9 cellular contexts compared by ENCODE assay signal in the genomic region with DNA sequence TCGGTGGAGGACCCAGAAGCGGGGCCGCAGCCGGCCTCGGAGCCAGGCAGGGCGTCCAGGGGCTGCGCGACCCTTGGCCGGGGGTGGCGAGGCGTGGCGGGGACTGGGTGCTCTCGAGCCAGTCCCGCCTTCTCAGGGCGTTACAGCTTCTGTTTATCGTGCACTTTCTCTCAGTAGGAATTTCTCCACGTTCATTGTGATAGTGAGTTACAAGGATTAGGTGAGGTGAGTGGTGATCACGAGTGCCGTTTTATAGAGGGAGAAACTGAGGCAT. TPM values are rescaled to one million over a fixed set of nuclear protein-coding genes. Genes with fewer than 3 reads are reported as not detected.
A peak's percentile ranks its signal among the peaks of the same experiment; 100 is the strongest.
DNase-seq lines count a peak whose midpoint lies in the region; ATAC-seq, FAIRE-seq and TF ChIP-seq lines count a peak whose summit lies in the region.
"Had no signal": no experiment of that assay in that cellular context is flagged by ENCODE, and none has a peak within 500 bp of the region (broad histone marks: within the 10 kb centered on the region; RNA-seq: fewer than 3 reads in every experiment).

No MANE protein-coding gene starts in this region.

- peaks cover 6% of the 10 kb centered on the region for H3K79me1 ChIP-seq in H1 (ENCODE audit: low read depth, low read length)

- POLR2A ChIA-PET in H1 (lab: Charles Lee; ENCODE audit: partially characterized antibody) = interaction anchor here (1.2 to 3.3 kb wide), 2 partner anchors 13 to 122 kb away, joined by 4 to 25 read pairs; partner anchors contain the start of genes FAM32A and TPM4

- H4K91ac ChIP-seq in H1 (replicated peaks; ENCODE audit: insufficient read length, low read length) = no peak overlapping the region

- no peak overlapping the region for H2BK5ac ChIP-seq in H1 (ENCODE audit: low read depth, low read length)

- no peak overlapping the region; the same call in 1 of the 2 replicates for H3K27ac ChIP-seq in H1 (ENCODE audit: low read depth, low read length)
- H3K27ac ChIP-seq in neural cell (ENCODE audit: low read length) = peak overlapping the region; percentile 94

- H2BK20ac ChIP-seq in H1 (ENCODE audit: low read length) = no peak overlapping the region

- H3K36me3 ChIP-seq in MG63 = peaks cover 45% of the 10 kb centered on the region
- no peaks in the 10 kb centered on the region for H3K36me3 ChIP-seq in H1 (ENCODE audit: control insufficient read depth in 2 of 4, insufficient read depth in 4 of 4, low read length in 3 of 4)
- no peaks in the 10 kb centered on the region for H3K36me3 ChIP-seq in neural cell (ENCODE audit: insufficient read depth, low read length)

- no peak overlapping the region for H3K56ac ChIP-seq in H1 (replicated peaks; ENCODE audit: insufficient read length, low read depth, low read length)

- H3K14ac ChIP-seq in H1 (ENCODE audit: insufficient read length) = no peak overlapping the region

- no peaks in the 10 kb centered on the region for H3K9me2 ChIP-seq in neural cell (ENCODE audit: insufficient read depth, low read length)

- H4K8ac ChIP-seq in H1 (ENCODE audit: extremely low read depth, insufficient read depth, low read length) = no peak overlapping the region

- H3K9me3 ChIP-seq in MG63 (no peaks in the 10 kb centered on the region), H1 (ENCODE audit: insufficient read depth in 2 of 2, low read depth in 1 of 2, low read length in 1 of 2) (no peaks in the 10 kb centered on the region), neural cell (ENCODE audit: low read length) (no peaks in the 10 kb centered on the region)

- TF ChIP-seq CTCF in H1 (IDR thresholded peaks at IDR 0.05; ENCODE audit: control extremely low read depth in 1 of 3, insufficient read depth in 1 of 3, low read depth in 1 of 3, low read length in 3 of 3) (no peak), neural cell (IDR thresholded peaks at IDR 0.05; ENCODE audit: poor library complexity, severe bottlenecking) (no peak), GM10266 (IDR thresholded peaks at IDR 0.05; ENCODE audit: control insufficient read depth, insufficient read depth, low read depth, missing control alignments) (no peak)

- peaks cover 0 to 6% of the 10 kb centered on the region in 2 experiments; a peak in 1 of 4 replicates for H3K79me2 ChIP-seq in H1 (ENCODE audit: control insufficient read depth in 1 of 2, insufficient read depth in 2 of 2, low read length in 2 of 2)
- H3K79me2 ChIP-seq in neural cell (replicated peaks; ENCODE audit: insufficient read depth, low read length) = peaks cover 25% of the 10 kb centered on the region

- H2AFZ ChIP-seq in H1 (ENCODE audit: low read length) (no peak overlapping the region), neural cell (ENCODE audit: low read depth, low read length) (peak overlapping the region; percentile 96)

- H3K9ac ChIP-seq in H1 (replicated peaks in 1 of 4; ENCODE audit: extremely low read depth in 1 of 4, low read depth in 3 of 4, low read length in 3 of 4) (peak overlapping the region in 3 of 4 experiments; percentile 28 to 66 (median 31); a peak in 5 of 7 replicates), neural cell (ENCODE audit: low read length) (peak overlapping the region; percentile 96)

- TF ChIP-seq EP300 in H1 (IDR thresholded peaks at IDR 0.05; ENCODE audit: borderline replicate concordance in 1 of 2, low read depth in 2 of 2, low read length in 2 of 2) (no peak), neural cell (conservative IDR thresholded peaks at IDR 0.05; ENCODE audit: poor library complexity, severe bottlenecking) (no peak)

- H3K4me3 ChIP-seq in MG63 = peak overlapping the region; percentile 88
- peak overlapping the region; percentile 73 to 92 (median 81) for H3K4me3 ChIP-seq in H1 (ENCODE audit: extremely low read depth in 1 of 4, insufficient read depth in 2 of 4, low read depth in 3 of 4, low read length in 4 of 4)
- H3K4me3 ChIP-seq in neural cell (ENCODE audit: low read length) = peak overlapping the region; percentile 100

- 6% methylated on average over 19 of the region's 19 CpGs; no CpG with 5 or more reads in 1 of the 2 experiments for WGBS in H1 (ENCODE audit: extremely low coverage in 1 of 2, insufficient coverage in 1 of 2, insufficient read length in 1 of 2, insufficient replicate concordance in 2 of 2, low coverage in 1 of 2, low lambda C conversion rate in 2 of 2, missing lambda C conversion rate in 1 of 2), 2 experiments

- TF ChIP-seq RAD21 in H1 (IDR thresholded peaks at IDR 0.05 in 1 of 2, conservative IDR thresholded peaks at IDR 0.05 in 1 of 2; ENCODE audit: low read depth in 2 of 2, low read length in 2 of 2) (no peak), neural cell (conservative IDR thresholded peaks at IDR 0.05) (no peak)

- H2BK120ac ChIP-seq in H1 (replicated peaks; ENCODE audit: low read depth, low read length) = no peak overlapping the region

- H2BK15ac ChIP-seq in H1 (ENCODE audit: low read length) = no peak overlapping the region

- DNase-seq in MG63 (no peak), H1 (ENCODE audit: low read depth in 1 of 2, low spot score in 2 of 2) (no peak), NCI-H748 (lab: John Stamatoyannopoulos, UW; ENCODE audit: unreplicated experiment) (no peak), GM10266 (ENCODE audit: extremely low spot score) (no peak), NCI-H748 treated with DMSO at 0.1 percent for 48 hours (lab: John Stamatoyannopoulos, UW) (no peak), DMS153 (lab: John Stamatoyannopoulos, UW) (no peak)

- H3K23me2 ChIP-seq in H1 (ENCODE audit: low read depth, low read length) = peaks cover 8% of the 10 kb centered on the region; the same call in 1 of the 2 replicates

- H2AK5ac ChIP-seq in H1 (ENCODE audit: low read depth, low read length) = no peak overlapping the region

- H3K4me2 ChIP-seq in H1 (ENCODE audit: insufficient read depth in 1 of 2, low read depth in 2 of 2, low read length in 2 of 2) (peak overlapping the region; percentile 56 to 81), neural cell (ENCODE audit: low read length) (peak overlapping the region; percentile 86)

- no peak for TF ChIP-seq POLR2A in H1 (IDR thresholded peaks at IDR 0.05; ENCODE audit: control extremely low read depth in 1 of 2, low read depth in 2 of 2, low read length in 2 of 2)

- H2BK12ac ChIP-seq in H1 (ENCODE audit: low read depth, low read length) = no peak overlapping the region

- no peaks in the 10 kb centered on the region for H3K27me3 ChIP-seq in MG63
- no peaks in the 10 kb centered on the region for H3K27me3 ChIP-seq in H1 (replicated peaks in 1 of 4; ENCODE audit: control insufficient read depth in 3 of 4, extremely low read depth in 1 of 4, insufficient read depth in 3 of 4, low read length in 3 of 4)
- H3K27me3 ChIP-seq in neural cell (ENCODE audit: insufficient read depth, low read depth, low read length) = no peaks in the 10 kb centered on the region

- H4K20me1 ChIP-seq in H1 (replicated peaks in 1 of 2; ENCODE audit: control insufficient read depth in 1 of 2, insufficient read depth in 2 of 2, low read length in 2 of 2) (peaks cover 0 to 8% of the 10 kb centered on the region in 2 experiments), neural cell (ENCODE audit: insufficient read depth) (no peaks in the 10 kb centered on the region)

- no peak for FAIRE-seq in H1 (lab: Jason Lieb, UNC)

- no peak overlapping the region for H3K18ac ChIP-seq in H1 (ENCODE audit: extremely low read depth, low read length)

- no peak overlapping the region for H3K23ac ChIP-seq in H1 (ENCODE audit: insufficient read length)

- H4K5ac ChIP-seq in H1 (ENCODE audit: insufficient read length, low read depth, low read length) = no peak overlapping the region

- CTCF ChIA-PET in H1 (lab: Charles Lee; ENCODE audit: partially characterized antibody) = interaction anchor here (0.6 kb wide), 1 partner anchor 11 kb away, joined by 5 read pairs; no protein-coding TSS in a partner anchor

- no peaks in the 10 kb centered on the region; a peak in 1 of 7 replicates for H3K4me1 ChIP-seq in H1 (replicated peaks in 1 of 4; ENCODE audit: control insufficient read depth in 3 of 4, insufficient read depth in 4 of 4, low read length in 3 of 4)

- H3K4ac ChIP-seq in H1 (replicated peaks; ENCODE audit: insufficient read length, low read depth, low read length) = no peak overlapping the region

- ATAC-seq in GM18511 (IDR thresholded peaks at IDR 0.05; ENCODE audit: unreplicated experiment) = peak; percentile 26

- H3F3A ChIP-seq in neural cell (ENCODE audit: insufficient read depth, low read length, poor library complexity, severe bottlenecking) = no peaks in the 10 kb centered on the region

RNA-seq across cellular contexts. Expression of gene AP1M1, which starts 0.6 kb away (rescaled TPM):
- 85.6 and 135 TPM in 2 replicates for total RNA-seq in MG63 (2014; rRNA removed; shearing (Covaris generic); ENCODE audit: low replicate concordance)
- 37.2 and 37.5 TPM in 2 replicates for total RNA-seq in H1 (2021; fragmentation: NEBNext Ultra II Directional; extraction: Animal tissue kit (Norgen Biotek cat#: 25700))
- polyA plus RNA-seq in H1 (2011; rRNA removed) = 30.9 and 45.1 TPM in 2 replicates
- polyA plus RNA-seq in H1 (2011; cell fraction: cytosol; rRNA removed) = 35.2 TPM
- 48.2 TPM for polyA plus RNA-seq in H1 (2011; cell fraction: nucleus; rRNA removed)
- 28.6 to 43.6 TPM (median 38.3 TPM) in 4 replicates for polyA plus RNA-seq in H1 (2012, experiment 1 of 2)
- 39.9 TPM for polyA plus RNA-seq in H1 (2012, experiment 2 of 2)
- 16.6 TPM for polyA plus RNA-seq in H1 (2013, experiment 1 of 2)
- polyA plus RNA-seq in H1 (2013, experiment 2 of 2) = 16.4 TPM
- polyA minus RNA-seq in H1 (2011; rRNA and poly(A)+ RNA removed) = 24.3 and 31.3 TPM in 2 replicates
- polyA minus RNA-seq in H1 (2011; cell fraction: cytosol; rRNA and poly(A)+ RNA removed) = 34.6 TPM
- polyA minus RNA-seq in H1 (2011; cell fraction: nucleus; rRNA and poly(A)+ RNA removed) = 27.1 TPM
- 80.5 and 81.4 TPM in 2 replicates for polyA plus RNA-seq in neural cell
- 85.9 and 96.5 TPM in 2 replicates for polyA minus RNA-seq in neural cell

RNA-seq across cellular contexts. Expression of gene FAM32A, which starts 13.1 kb away (rescaled TPM):
- 128 and 150 TPM in 2 replicates for total RNA-seq in MG63 (2014; rRNA removed; shearing (Covaris generic); ENCODE audit: low replicate concordance)
- 75.6 and 78.9 TPM in 2 replicates for total RNA-seq in H1 (2021; fragmentation: NEBNext Ultra II Directional; extraction: Animal tissue kit (Norgen Biotek cat#: 25700))
- 99.0 and 105 TPM in 2 replicates for polyA plus RNA-seq in H1 (2011; rRNA removed)
- polyA plus RNA-seq in H1 (2011; cell fraction: cytosol; rRNA removed) = 132 TPM
- polyA plus RNA-seq in H1 (2011; cell fraction: nucleus; rRNA removed) = 72.9 TPM
- 82.7 to 92.5 TPM (median 90.1 TPM) in 4 replicates for polyA plus RNA-seq in H1 (2012, experiment 1 of 2)
- 52.5 TPM for polyA plus RNA-seq in H1 (2012, experiment 2 of 2)
- polyA plus RNA-seq in H1 (2013, experiment 1 of 2) = 61.3 TPM
- polyA plus RNA-seq in H1 (2013, experiment 2 of 2) = 63.7 TPM
- 45.7 and 50.9 TPM in 2 replicates for polyA minus RNA-seq in H1 (2011; rRNA and poly(A)+ RNA removed)
- polyA minus RNA-seq in H1 (2011; cell fraction: cytosol; rRNA and poly(A)+ RNA removed) = 26.8 TPM
- polyA minus RNA-seq in H1 (2011; cell fraction: nucleus; rRNA and poly(A)+ RNA removed) = 24.7 TPM
- polyA plus RNA-seq in neural cell = 520 and 545 TPM in 2 replicates
- polyA minus RNA-seq in neural cell = 212 and 213 TPM in 2 replicates

RNA-seq across cellular contexts. Expression of gene CIB3, which starts 25.0 kb away (rescaled TPM):
- total RNA-seq in MG63 (2014; rRNA removed; shearing (Covaris generic); ENCODE audit: low replicate concordance) = not detected in 2 replicates
- total RNA-seq in H1 (2021; fragmentation: NEBNext Ultra II Directional; extraction: Animal tissue kit (Norgen Biotek cat#: 25700)) = not detected in 2 replicates
- polyA plus RNA-seq in H1 (2011; rRNA removed) = not detected in 2 replicates
- not detected for polyA plus RNA-seq in H1 (2011; cell fraction: cytosol; rRNA removed)
- polyA plus RNA-seq in H1 (2011; cell fraction: nucleus; rRNA removed) = not detected
- polyA plus RNA-seq in H1 (2012, experiment 1 of 2) = not detected in 4 replicates
- not detected for polyA plus RNA-seq in H1 (2012, experiment 2 of 2)
- polyA plus RNA-seq in H1 (2013, experiment 1 of 2) = not detected
- polyA plus RNA-seq in H1 (2013, experiment 2 of 2) = not detected
- polyA minus RNA-seq in H1 (2011; rRNA and poly(A)+ RNA removed) = not detected in 2 replicates
- polyA minus RNA-seq in H1 (2011; cell fraction: cytosol; rRNA and poly(A)+ RNA removed) = not detected
- not detected for polyA minus RNA-seq in H1 (2011; cell fraction: nucleus; rRNA and poly(A)+ RNA removed)
- polyA plus RNA-seq in neural cell = not detected in 2 replicates
- polyA minus RNA-seq in neural cell = not detected in 2 replicates
- total RNA-seq: SK-MEL-5 had no signal

RNA-seq across cellular contexts. Expression of gene HSH2D, which starts 54.8 kb away (rescaled TPM):
- not detected in 2 replicates for total RNA-seq in MG63 (2014; rRNA removed; shearing (Covaris generic); ENCODE audit: low replicate concordance)
- 0.67 and 0.75 TPM in 2 replicates for total RNA-seq in H1 (2021; fragmentation: NEBNext Ultra II Directional; extraction: Animal tissue kit (Norgen Biotek cat#: 25700))
- 1.6 and 2.2 TPM in 2 replicates for polyA plus RNA-seq in H1 (2011; rRNA removed)
- 2.0 TPM for polyA plus RNA-seq in H1 (2011; cell fraction: cytosol; rRNA removed)
- 2.4 TPM for polyA plus RNA-seq in H1 (2011; cell fraction: nucleus; rRNA removed)
- 0.88 to 1.6 TPM (median 1.2 TPM) in 4 replicates for polyA plus RNA-seq in H1 (2012, experiment 1 of 2)
- polyA plus RNA-seq in H1 (2012, experiment 2 of 2) = 0.80 TPM
- 1.5 TPM for polyA plus RNA-seq in H1 (2013, experiment 1 of 2)
- 1.0 TPM for polyA plus RNA-seq in H1 (2013, experiment 2 of 2)
- 0.61 and 1.0 TPM in 2 replicates for polyA minus RNA-seq in H1 (2011; rRNA and poly(A)+ RNA removed)
- 2.6 TPM for polyA minus RNA-seq in H1 (2011; cell fraction: cytosol; rRNA and poly(A)+ RNA removed)
- polyA minus RNA-seq in H1 (2011; cell fraction: nucleus; rRNA and poly(A)+ RNA removed) = 1.2 TPM
- not detected in 2 replicates for polyA plus RNA-seq in neural cell
- not detected in 2 replicates for polyA minus RNA-seq in neural cell
- total RNA-seq: SK-MEL-5 had no signal
